In the genomic region with DNA sequence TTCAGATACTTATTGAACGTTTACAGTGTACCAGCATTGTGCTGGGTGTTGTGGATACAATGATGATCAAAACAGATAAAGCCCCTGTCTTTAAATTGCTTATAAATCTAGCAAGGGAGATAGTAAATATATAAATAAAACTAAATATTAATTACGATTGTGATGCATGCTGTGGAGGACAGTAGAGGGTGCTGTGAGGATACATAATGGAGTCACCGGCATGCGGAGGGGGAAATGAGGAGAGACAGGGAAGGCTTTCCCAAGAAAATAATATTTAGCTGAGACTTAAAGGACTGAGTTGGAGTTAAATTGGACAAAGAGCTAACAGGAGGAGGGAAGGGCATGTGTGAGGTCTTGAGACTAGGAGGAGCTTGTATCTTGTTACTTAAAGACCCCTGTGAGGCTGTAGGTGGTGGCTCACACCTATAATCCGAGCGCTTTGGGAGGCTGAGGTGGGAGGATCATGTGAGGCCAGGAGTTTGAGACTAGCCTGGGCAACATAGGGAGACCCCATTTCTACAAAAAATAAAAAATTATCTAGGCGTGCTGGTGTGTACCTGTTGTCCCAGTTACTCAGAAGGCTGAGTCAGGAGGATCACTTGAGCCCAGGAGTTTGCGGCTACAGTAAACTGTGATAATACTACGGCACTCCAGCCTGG, we compare ENCODE assay signal across 8 cellular contexts. TPM values are rescaled to one million over a fixed set of nuclear protein-coding genes. Genes with fewer than 3 reads are reported as not detected.
A peak's percentile ranks its signal among the peaks of the same experiment; 100 is the strongest.
DNase-seq lines count a peak whose midpoint lies in the region; ATAC-seq and TF ChIP-seq lines count a peak whose summit lies in the region.

No MANE protein-coding gene starts in this region.

- BruUV-seq in OCI-LY7 (replicated peaks; lab: Mats Ljungman, UMichigan) = no TSS peak

- H3K36me3 ChIP-seq in OCI-LY7 (ENCODE audit: insufficient read depth, low read length) (no peaks in the 10 kb centered on the region; the same call in 1 of the 2 replicates), esophagus muscularis mucosa (no peaks in the 10 kb centered on the region), left lung (no peaks in the 10 kb centered on the region)

- peaks cover 9% of the 10 kb centered on the region for H3K9me3 Mint-ChIP-seq in activated CD4-positive, alpha-beta T cell treated with anti-CD3 and anti-CD28 coated beads, Interleukin-2, amount 10 ng/mL, durations not matched to agents 7 days and 5 days

- WGBS in esophagus muscularis mucosa = 55% methylated on average over 9 of the region's 9 CpGs

- no peaks in the 10 kb centered on the region for H3K27me3 ChIP-seq in esophagus muscularis mucosa
- no peaks in the 10 kb centered on the region for H3K27me3 ChIP-seq in left lung

- TF ChIP-seq EP300 in esophagus muscularis mucosa (IDR thresholded peaks at IDR 0.05) = no peak

- H3K27ac Mint-ChIP-seq in activated CD4-positive, alpha-beta T cell treated with anti-CD3 and anti-CD28 coated beads, Interleukin-2, amount 10 ng/mL, durations not matched to agents 7 days and 5 days = no peak overlapping the region

- POLR2A ChIA-PET in activated CD4-positive, alpha-beta T cell treated with anti-CD3 and anti-CD28 coated beads, Interleukin-2, amount 10 ng/mL, durations not matched to agents 7 days and 5 days (lab: Charles Lee) = interaction anchor here (0.6 kb wide), 1 partner anchor 162 kb away, joined by 3 read pairs; no protein-coding TSS in a partner anchor
- POLR2A ChIA-PET in OCI-LY7 (lab: Charles Lee) = interaction anchor here (0.6 to 1.1 kb wide), 4 partner anchors 10 to 146 kb away, joined by 3 to 5 read pairs (median 4); no protein-coding TSS in a partner anchor

- H3K4me2 ChIP-seq in OCI-LY7 (ENCODE audit: low read length) = no peak overlapping the region

- no peaks in the 10 kb centered on the region for H3K9me2 ChIP-seq in OCI-LY7 (ENCODE audit: insufficient read depth, low read length)

- H3K27ac ChIP-seq in OCI-LY7 (ENCODE audit: low read depth, low read length, poor library complexity, severe bottlenecking) (no peak overlapping the region), esophagus muscularis mucosa (replicated peaks in 1 of 4) (no peak overlapping the region), left lung (no peak overlapping the region)

- no peak for DNase-seq in activated CD4-positive, alpha-beta T cell treated with anti-CD3 and anti-CD28 coated beads, Interleukin-2, amount 10 ng/mL, durations not matched to agents 7 days and 5 days
- no peak for DNase-seq in activated CD4-positive, alpha-beta T cell treated with anti-CD3 and anti-CD28 coated beads, Interleukin-2, amount 50 U/mL, for 1 hour
- DNase-seq in OCI-LY7 (ENCODE audit: low spot score) (no peak), esophagus muscularis mucosa (ENCODE audit: extremely low spot score) (no peak), renal cortical epithelial cell (ENCODE audit: low read depth) (peak; percentile 49), left lung (no peak), UCSD-AML1 (lab: John Stamatoyannopoulos, UW; ENCODE audit: unreplicated experiment) (no peak)
- DNase-seq in activated CD4-positive, alpha-beta T cell treated with anti-CD3 and anti-CD28 coated beads for 1 hour = no peak

- H3K4me3 Mint-ChIP-seq in activated CD4-positive, alpha-beta T cell treated with anti-CD3 and anti-CD28 coated beads, Interleukin-2, amount 10 ng/mL, durations not matched to agents 7 days and 5 days = peak overlapping the region; percentile 26

- no peak overlapping the region for H2AFZ ChIP-seq in OCI-LY7 (ENCODE audit: low read length)

- peaks cover 11% of the 10 kb centered on the region; the same call in 1 of the 2 replicates for H3K9me3 ChIP-seq in OCI-LY7 (ENCODE audit: low read length)
- no peaks in the 10 kb centered on the region for H3K9me3 ChIP-seq in esophagus muscularis mucosa
- peaks cover 0 to 3% of the 10 kb centered on the region in 2 donors for H3K9me3 ChIP-seq in left lung

- no peaks in the 10 kb centered on the region for H4K20me1 ChIP-seq in OCI-LY7 (ENCODE audit: insufficient read depth, low read length)

- peak; percentile 68 for TF ChIP-seq CTCF in OCI-LY7 (conservative IDR thresholded peaks at IDR 0.05; ENCODE audit: low read length)
- TF ChIP-seq CTCF in esophagus muscularis mucosa (IDR thresholded peaks at IDR 0.05) = peak; percentile 49 to 63 (median 50)
- TF ChIP-seq CTCF in left lung (IDR thresholded peaks at IDR 0.05) = peak in 1 of 2 donors; percentile 44

- H3K36me3 Mint-ChIP-seq in activated CD4-positive, alpha-beta T cell treated with anti-CD3 and anti-CD28 coated beads, Interleukin-2, amount 10 ng/mL, durations not matched to agents 7 days and 5 days (ENCODE audit: low read depth) = peaks cover 12% of the 10 kb centered on the region

- no peak for ATAC-seq in left lung

- CTCF ChIA-PET in activated CD4-positive, alpha-beta T cell treated with anti-CD3 and anti-CD28 coated beads, Interleukin-2, amount 10 ng/mL, durations not matched to agents 7 days and 5 days (lab: Charles Lee) = interaction anchor here (1.0 to 1.2 kb wide), 4 partner anchors 10 to 86 kb away, joined by 3 to 4 read pairs (median 4); no protein-coding TSS in a partner anchor
- CTCF ChIA-PET in OCI-LY7 (lab: Charles Lee; ENCODE audit: unreplicated experiment) = no interaction called here

- peaks cover 10% of the 10 kb centered on the region; the same call in 1 of the 2 replicates for H3K79me2 ChIP-seq in OCI-LY7 (ENCODE audit: insufficient read depth, low read depth, low read length)

- no peak overlapping the region for H3K4me3 ChIP-seq in OCI-LY7 (ENCODE audit: low read depth, low read length, poor library complexity, severe bottlenecking)
- no peak overlapping the region for H3K4me3 ChIP-seq in esophagus muscularis mucosa
- H3K4me3 ChIP-seq in left lung = no peak overlapping the region

- peaks cover 43% of the 10 kb centered on the region for H3K4me1 Mint-ChIP-seq in activated CD4-positive, alpha-beta T cell treated with anti-CD3 and anti-CD28 coated beads, Interleukin-2, amount 10 ng/mL, durations not matched to agents 7 days and 5 days

- no peak for TF ChIP-seq POLR2A in esophagus muscularis mucosa (IDR thresholded peaks at IDR 0.05; ENCODE audit: low read depth)

- H3K4me1 ChIP-seq in OCI-LY7 (ENCODE audit: insufficient read depth, low read length, poor library complexity, severe bottlenecking) (peaks cover 19% of the 10 kb centered on the region), esophagus muscularis mucosa (peaks cover 16 to 36% (median 30%) of the 10 kb centered on the region in 4 donors), left lung (peaks cover 9 to 69% of the 10 kb centered on the region in 2 donors)

- intact Hi-C loops in OCI-LY7 (cut with micrococcal nuclease; ENCODE audit: unreplicated experiment) (loop anchor here (5.0 kb wide), 1 partner anchor 383 kb away; no protein-coding TSS in a partner anchor), esophagus muscularis mucosa (cut with DNase I) (loop anchor here (2.0 to 10.0 kb wide), 4 partner anchors 94 to 326 kb away; partner anchors contain the start of gene NATD1), left lung (cut with DNase I) (no loop called here)

- H3K27me3 Mint-ChIP-seq in activated CD4-positive, alpha-beta T cell treated with anti-CD3 and anti-CD28 coated beads, Interleukin-2, amount 10 ng/mL, durations not matched to agents 7 days and 5 days = no peaks in the 10 kb centered on the region

RNA-seq across cellular contexts. Expression of gene DHRS7B, which starts 2.4 kb away (rescaled TPM):
- 10 to 100 TPM; 14.1 to 14.7 TPM for total RNA-seq in activated CD4-positive, alpha-beta T cell treated with anti-CD3 and anti-CD28 coated beads, Interleukin-2, amount 10 ng/mL, durations not matched to agents 7 days and 5 days
- total RNA-seq in OCI-LY7 (2014; rRNA removed; shearing (Covaris generic)) = 11.6 and 16.0 TPM in 2 replicates
- total RNA-seq in OCI-LY7 (2022) (15.8 and 16.5 TPM in 2 replicates), esophagus muscularis mucosa (10 to 100 TPM; 24.0 to 30.3 (median 28.8) TPM), renal cortical epithelial cell (28.5 and 30.0 TPM in 2 replicates), left lung (10 to 100 TPM; 25.8 to 29.1 TPM)

Comparison
In these comparisons a context has a peak if more than half of its experiments do, and no peak if none do; other contexts are left out.
1. intact Hi-C loops: an anchor here in OCI-LY7 (5.0 kb wide) and esophagus muscularis mucosa (2.0 to 10.0 kb wide); none called in left lung.